5 cellular contexts compared by ENCODE assay signal in genomic region chr9:11326231-11326630, GRCh38.
"Had no signal": no experiment of that assay in that cellular context is flagged by ENCODE, and none has a peak within 500 bp of the region (broad histone marks: within the 10 kb centered on the region; RNA-seq: fewer than 3 reads in every experiment).

No MANE protein-coding gene starts in this region.

- H3K4me1 Mint-ChIP-seq: GM23338, H9 had no signal

- H3K4me2 ChIP-seq: GM23338 had no signal

- H3K4me3 Mint-ChIP-seq: GM23338, H9 had no signal

- DNase-seq: H9, HCEC 1CT, IMR-90 had no signal

- H2AFZ ChIP-seq: GM23338 had no signal

- H3K4me3 ChIP-seq: GM23338, K562 had no signal

- H3K27ac Mint-ChIP-seq: GM23338, H9 had no signal

- H3K9me3 Mint-ChIP-seq: H9 had no signal
